Comparison of ENCODE assay signal across 10 cellular contexts in genomic region chr17:44211281-44212265, GRCh38. TPM values are rescaled to one million over a fixed set of nuclear protein-coding genes. Genes with fewer than 3 reads are reported as not detected.
DNase-seq lines count a peak whose midpoint lies in the region; ATAC-seq, FAIRE-seq and TF ChIP-seq lines count a peak whose summit lies in the region.
"Had no signal": no experiment of that assay in that cellular context is flagged by ENCODE, and none has a peak within 500 bp of the region (broad histone marks: within the 10 kb centered on the region; RNA-seq: fewer than 3 reads in every experiment).

No MANE protein-coding gene starts in this region.

- no peaks in the 10 kb centered on the region for H3K9me3 ChIP-seq in Panc1 (ENCODE audit: control insufficient read depth, insufficient read depth, low read depth, low read length)

- 89 to 93% methylated on average over 29 of the region's 30 CpGs for WGBS in lower leg skin, 2 donors

- in situ Hi-C loops in Panc1 (cut with HindIII; ENCODE audit: low pct_unique_long_range_greater_than_20kb, low sequenced_read_pairs) = no loop called here

- peaks cover 10% of the 10 kb centered on the region; the same call in 1 of the 2 replicates for H3K36me3 ChIP-seq in Panc1 (ENCODE audit: control insufficient read depth, insufficient read depth, low read length)

- peaks cover 5% of the 10 kb centered on the region for H3K4me1 ChIP-seq in Panc1 (ENCODE audit: control insufficient read depth, insufficient read depth, low read length)

- TF ChIP-seq CTCF in Panc1 (IDR thresholded peaks at IDR 0.05) (no peak), lower leg skin (IDR thresholded peaks at IDR 0.05) (no peak)

- DNase-seq in GM12892 (ENCODE audit: insufficient read length) (no peak), Panc1 (ENCODE audit: low read depth, low spot score) (no peak), lower leg skin (ENCODE audit: low spot score in 2 of 2) (no peak), NCI-H1105 treated with DMSO at 0.1 percent for 48 hours (lab: John Stamatoyannopoulos, UW) (no peak)
- no peak for DNase-seq in stimulated activated CD4-positive, alpha-beta T cell treated with anti-CD3 and anti-CD28 coated beads, Interleukin-12 subunit alpha, Interleukin-12 subunit beta, amount 100 ng/mL, for 4 hours
- DNase-seq: Calu3, hypothalamus, PC-3 had no signal

- no peaks in the 10 kb centered on the region for H3K27me3 ChIP-seq in Panc1 (ENCODE audit: control insufficient read depth, insufficient read depth, low read length)
- no peaks in the 10 kb centered on the region for H3K27me3 ChIP-seq in layer of hippocampus (ENCODE audit: control insufficient read depth, insufficient read depth, low read length)

- H3K27ac ChIP-seq in Panc1 (ENCODE audit: low read length) (no peak overlapping the region), layer of hippocampus (ENCODE audit: low read depth, low read length) (peak overlapping the region; percentile 75)

- ATAC-seq in Panc1 = peak; percentile 17; the same call in 1 of the 2 replicates

- 0 out of 2 replicates have a peak, but pooled peaks have one; percentile 4 for TF ChIP-seq POLR2A in GM12892 (IDR thresholded peaks at IDR 0.05; ENCODE audit: low read depth, low read length)
- no peak for TF ChIP-seq POLR2A in lower leg skin (IDR thresholded peaks at IDR 0.05)

- CTCF ChIA-PET in Panc1 (lab: Charles Lee) = interaction anchor here (0.7 kb wide), 1 partner anchor 10 kb away, joined by 4 read pairs; no protein-coding TSS in a partner anchor

- BruUV-seq in Panc1 (replicated peaks; lab: Mats Ljungman, UMichigan) = no TSS peak

- FAIRE-seq in GM12892 (lab: Jason Lieb, UNC) = no peak
- FAIRE-seq: TTC549 had no signal

- POLR2A ChIA-PET in Panc1 (lab: Charles Lee) = no interaction called here

- H3K4me3 ChIP-seq in Panc1 (ENCODE audit: low read depth in 2 of 2, low read length in 2 of 2) = no peak overlapping the region
- H3K4me3 ChIP-seq in lower leg skin (ENCODE audit: low read depth, poor library complexity, severe bottlenecking) = no peak overlapping the region

- intact Hi-C loops in Panc1 (cut with micrococcal nuclease; ENCODE audit: unreplicated experiment) (no loop called here), lower leg skin (cut with DNase I; ENCODE audit: low total_unique reads) (no loop called here)

RNA-seq across cellular contexts. Expression of gene UBTF, which starts 7.9 kb away (rescaled TPM):
- polyA plus RNA-seq in GM12892 (2012; ENCODE audit: missing spikeins) = 50.1 TPM
- total RNA-seq in Panc1 (2021; ENCODE audit: unreplicated experiment) = 116 TPM
- polyA plus RNA-seq in Panc1 (2012; ENCODE audit: insufficient read length) = 100.0 TPM
- 10 to 100 TPM; 62.4 to 70.8 (median 65.7) TPM for total RNA-seq in lower leg skin

RNA-seq across cellular contexts. Expression of gene ATXN7L3, which starts 11.9 kb away (rescaled TPM):
- polyA plus RNA-seq in GM12892 (2012; ENCODE audit: missing spikeins) = 18.0 TPM
- total RNA-seq in Panc1 (2021; ENCODE audit: unreplicated experiment) = 69.8 TPM
- 57.4 TPM for polyA plus RNA-seq in Panc1 (2012; ENCODE audit: insufficient read length)
- total RNA-seq in lower leg skin = 10 to 100 TPM; 62.4 to 77.9 (median 67.8) TPM

RNA-seq across cellular contexts. Expression of gene TMUB2, which starts 24.8 kb away (rescaled TPM):
- polyA plus RNA-seq in GM12892 (2012; ENCODE audit: missing spikeins) = 17.1 TPM
- total RNA-seq in Panc1 (2021; ENCODE audit: unreplicated experiment) (30.7 TPM), lower leg skin (10 to 100 TPM; 23.4 to 44.5 (median 34.8) TPM)
- polyA plus RNA-seq in Panc1 (2012; ENCODE audit: insufficient read length) = 31.4 TPM

RNA-seq across cellular contexts. Expression of gene ASB16, which starts 41.1 kb away (rescaled TPM):
- polyA plus RNA-seq in GM12892 (2012; ENCODE audit: missing spikeins) = 1.5 TPM
- not detected for total RNA-seq in Panc1 (2021; ENCODE audit: unreplicated experiment)
- polyA plus RNA-seq in Panc1 (2012; ENCODE audit: insufficient read length) = 1.5 TPM
- 1 to 10 TPM in 1 of 4 donors, not detected in 3; 1.1 TPM for total RNA-seq in lower leg skin

RNA-seq across cellular contexts. Expression of gene SLC4A1, which starts 56.4 kb away (rescaled TPM):
- polyA plus RNA-seq in GM12892 (2012; ENCODE audit: missing spikeins) = not detected
- total RNA-seq in Panc1 (2021; ENCODE audit: unreplicated experiment) (not detected), lower leg skin (1 to 10 TPM in 1 of 4 donors, not detected in 3; 2.4 TPM)
- polyA plus RNA-seq in Panc1 (2012; ENCODE audit: insufficient read length) = not detected
- total RNA-seq: Calu3, PC-3 had no signal
